ENCODE assay signal across 12 cellular contexts in the genomic region with DNA sequence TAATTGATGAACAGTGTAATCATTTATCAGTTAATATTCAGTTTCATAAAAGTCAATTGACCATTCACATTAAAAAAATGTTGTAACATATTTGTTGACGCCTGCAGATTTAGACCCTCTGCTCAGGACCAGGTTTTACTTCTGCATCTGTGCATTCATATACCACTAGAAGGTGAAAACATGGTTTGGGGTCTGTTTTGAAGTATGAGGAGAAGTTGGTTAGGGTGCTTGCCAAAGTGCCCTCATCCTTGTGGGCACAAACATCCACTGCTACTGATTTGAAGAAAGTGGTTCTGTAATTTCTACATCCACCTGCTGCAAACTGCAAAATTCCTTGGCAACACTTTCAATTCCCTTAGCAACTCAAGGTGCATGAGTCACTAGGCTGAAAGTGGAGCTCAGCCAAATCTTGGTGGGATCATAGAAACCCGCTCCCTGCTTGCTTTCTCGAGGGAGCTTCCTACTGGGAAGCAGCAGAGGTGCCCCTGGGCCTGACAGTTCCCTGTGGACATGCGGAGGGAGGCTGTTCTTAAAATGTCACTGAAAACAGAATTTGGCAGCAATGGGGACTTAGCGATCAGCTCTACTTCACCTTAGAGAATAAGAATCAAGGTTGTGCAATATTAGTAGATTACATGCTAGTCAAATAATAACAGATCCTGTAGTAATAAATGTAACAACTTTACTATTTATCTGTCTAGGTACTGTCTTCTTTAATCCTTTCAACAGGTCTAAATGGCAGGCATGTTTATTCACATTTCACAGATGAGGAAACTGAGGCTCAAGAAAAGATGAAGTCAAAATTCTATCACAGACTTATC.
DNase-seq lines count a peak whose midpoint lies in the region; ATAC-seq, FAIRE-seq and TF ChIP-seq lines count a peak whose summit lies in the region.
"Had no signal": no experiment of that assay in that cellular context is flagged by ENCODE, and none has a peak within 500 bp of the region (broad histone marks: within the 10 kb centered on the region; RNA-seq: fewer than 3 reads in every experiment).

No MANE protein-coding gene starts in this region.

- CTCF ChIA-PET in activated CD4-positive, alpha-beta memory T cell treated with anti-CD3 and anti-CD28 coated beads, Interleukin-2, amount 10 ng/mL, durations not matched to agents 7 days and 5 days (lab: Charles Lee) = no interaction called here

- H3K27ac Mint-ChIP-seq in activated CD4-positive, alpha-beta memory T cell treated with anti-CD3 and anti-CD28 coated beads, Interleukin-2, amount 10 ng/mL, durations not matched to agents 7 days and 5 days = no peak overlapping the region
- H3K27ac Mint-ChIP-seq: activated naive CD4-positive, alpha-beta T cell treated with anti-CD3 and anti-CD28 coated beads, Interleukin-2, amount 50 U/mL, for 24 hours; type B pancreatic cell had no signal

- no peak for ATAC-seq in HG03469 (IDR thresholded peaks at IDR 0.05; ENCODE audit: unreplicated experiment)
- no peak for ATAC-seq in stimulated activated naive CD8-positive, alpha-beta T cell treated with anti-CD3 and anti-CD28 coated beads, Interleukin-15, Interleukin-2, amounts not matched to agents 100 U/mL and 50 U/mL, for 24 hours

- no peak overlapping the region for H2BK5ac ChIP-seq in neuronal stem cell (ENCODE audit: low read length)

- no peak overlapping the region for H3K14ac ChIP-seq in neuronal stem cell (ENCODE audit: low read length)

- H3K4me3 Mint-ChIP-seq in activated CD4-positive, alpha-beta memory T cell treated with anti-CD3 and anti-CD28 coated beads, Interleukin-2, amount 10 ng/mL, durations not matched to agents 7 days and 5 days = no peak overlapping the region
- H3K4me3 Mint-ChIP-seq: activated naive CD4-positive, alpha-beta T cell treated with anti-CD3 and anti-CD28 coated beads, Interleukin-2, amount 50 U/mL, for 24 hours; type B pancreatic cell had no signal

- H3K9ac ChIP-seq in neuronal stem cell (ENCODE audit: low read depth, low read length, poor library complexity) = no peak overlapping the region

- H3K4me1 ChIP-seq in neuronal stem cell (ENCODE audit: control insufficient read depth in 2 of 2, insufficient read depth in 1 of 2, low read depth in 1 of 2, low read length in 2 of 2) (no peaks in the 10 kb centered on the region), left ventricle myocardium inferior (no peaks in the 10 kb centered on the region)

- peak overlapping the region; percentile 25 for H2AFZ ChIP-seq in neuronal stem cell (ENCODE audit: low read length)

- H3K4me2 ChIP-seq in neuronal stem cell (ENCODE audit: insufficient read depth, low read length, poor library complexity, severe bottlenecking) = no peak overlapping the region

- no peaks in the 10 kb centered on the region for H3K4me1 Mint-ChIP-seq in activated CD4-positive, alpha-beta memory T cell treated with anti-CD3 and anti-CD28 coated beads, Interleukin-2, amount 10 ng/mL, durations not matched to agents 7 days and 5 days
- H3K4me1 Mint-ChIP-seq: activated naive CD4-positive, alpha-beta T cell treated with anti-CD3 and anti-CD28 coated beads, Interleukin-2, amount 50 U/mL, for 24 hours had no signal

- H2BK15ac ChIP-seq in neuronal stem cell (ENCODE audit: low read length) = no peak overlapping the region

- TF ChIP-seq CTCF in bronchial epithelial cell (IDR thresholded peaks at IDR 0.05; ENCODE audit: insufficient read depth, low read length, severe bottlenecking) (no peak), left ventricle myocardium inferior (IDR thresholded peaks at IDR 0.05; ENCODE audit: borderline replicate concordance) (no peak)

- peaks cover 0 to 2% of the 10 kb centered on the region in 2 donors for H3K9me3 ChIP-seq in neuronal stem cell (replicated peaks in 1 of 2; ENCODE audit: control insufficient read depth in 2 of 2, insufficient read depth in 1 of 2, low read depth in 1 of 2, low read length in 2 of 2)
- H3K9me3 ChIP-seq in left ventricle myocardium inferior (replicated peaks) = no peaks in the 10 kb centered on the region
- H3K9me3 ChIP-seq: Caco-2 had no signal

- no peak overlapping the region for H2BK120ac ChIP-seq in neuronal stem cell (ENCODE audit: low read depth, low read length)

- no peak overlapping the region for H4K91ac ChIP-seq in neuronal stem cell (ENCODE audit: low read depth, low read length, poor library complexity)

- POLR2A ChIA-PET in activated CD4-positive, alpha-beta memory T cell treated with anti-CD3 and anti-CD28 coated beads, Interleukin-2, amount 10 ng/mL, durations not matched to agents 7 days and 5 days (lab: Charles Lee) = no interaction called here

- H3K36me3 Mint-ChIP-seq in activated CD4-positive, alpha-beta memory T cell treated with anti-CD3 and anti-CD28 coated beads, Interleukin-2, amount 10 ng/mL, durations not matched to agents 7 days and 5 days (ENCODE audit: low read depth) = no peaks in the 10 kb centered on the region
- H3K36me3 Mint-ChIP-seq: activated naive CD4-positive, alpha-beta T cell treated with anti-CD3 and anti-CD28 coated beads, Interleukin-2, amount 50 U/mL, for 24 hours had no signal

- no peak for FAIRE-seq in bronchial epithelial cell (lab: Jason Lieb, UNC)

- no peak overlapping the region for H4K8ac ChIP-seq in neuronal stem cell (ENCODE audit: low read depth, low read length)

- intact Hi-C loops in left ventricle myocardium inferior (cut with micrococcal nuclease) = no loop called here

- H3K4me3 ChIP-seq in bronchial epithelial cell (ENCODE audit: low read depth, low read length) (no peak overlapping the region), neuronal stem cell (ENCODE audit: low read length in 2 of 2) (no peak overlapping the region), left ventricle myocardium inferior (no peak overlapping the region)

- no peak overlapping the region for H3K18ac ChIP-seq in neuronal stem cell (ENCODE audit: low read length)

- H3K27me3 ChIP-seq in bronchial epithelial cell (ENCODE audit: control insufficient read depth, insufficient read depth, low read length) = no peaks in the 10 kb centered on the region
- H3K27me3 ChIP-seq in neuronal stem cell (ENCODE audit: control insufficient read depth in 3 of 3, insufficient read depth in 3 of 3, low read depth in 1 of 3, low read length in 3 of 3) = no peaks in the 10 kb centered on the region
- H3K27me3 ChIP-seq in left ventricle myocardium inferior (ENCODE audit: low read depth) = no peaks in the 10 kb centered on the region

- H3K4ac ChIP-seq in neuronal stem cell (ENCODE audit: low read length) = no peak overlapping the region

- no CpG with 5 or more reads among the region's 5 CpGs for WGBS in neuronal stem cell (ENCODE audit: extremely low coverage in 2 of 2, insufficient read length in 2 of 2, insufficient replicate concordance in 1 of 2), 2 donors

- H2BK12ac ChIP-seq in neuronal stem cell (ENCODE audit: low read length) = no peak overlapping the region

- no peaks in the 10 kb centered on the region for H3K79me1 ChIP-seq in neuronal stem cell (ENCODE audit: low read depth, low read length)

- H3K9me3 Mint-ChIP-seq in activated CD4-positive, alpha-beta memory T cell treated with anti-CD3 and anti-CD28 coated beads, Interleukin-2, amount 10 ng/mL, durations not matched to agents 7 days and 5 days = no peaks in the 10 kb centered on the region

- DNase-seq in H4 (ENCODE audit: low spot score) (peak; percentile 64), NOMO-1 (lab: John Stamatoyannopoulos, UW; ENCODE audit: unreplicated experiment in 2 of 2) (peak; percentile 72 to 75), bronchial epithelial cell (ENCODE audit: low read depth) (peak; percentile 86), neuronal stem cell (ENCODE audit: low spot score) (no peak), left ventricle myocardium inferior (no peak)
- no peak for DNase-seq in stimulated activated naive CD8-positive, alpha-beta T cell treated with anti-CD3 and anti-CD28 coated beads, Interleukin-15, Interleukin-2, amounts not matched to agents 100 U/mL and 50 U/mL, for 24 hours
- DNase-seq in activated CD4-positive, alpha-beta memory T cell treated with anti-CD3 and anti-CD28 coated beads, Interleukin-2, amount 10 ng/mL, durations not matched to agents 7 days and 5 days = no peak
- DNase-seq: activated CD4-positive, alpha-beta T cell treated with anti-CD3 and anti-CD28 coated beads for 4 hours; Caco-2 had no signal

- H3K27ac ChIP-seq in neuronal stem cell (replicated peaks; ENCODE audit: low read length) (no peak overlapping the region), left ventricle myocardium inferior (replicated peaks) (no peak overlapping the region)

- no peak overlapping the region for H3K23ac ChIP-seq in neuronal stem cell (ENCODE audit: low read depth, low read length, poor library complexity)

- no peaks in the 10 kb centered on the region for H3K36me3 ChIP-seq in bronchial epithelial cell (ENCODE audit: control insufficient read depth, insufficient read depth, low read length)
- H3K36me3 ChIP-seq in neuronal stem cell (replicated peaks in 1 of 2; ENCODE audit: control insufficient read depth in 2 of 2, insufficient read depth in 2 of 2, low read length in 2 of 2) = no peaks in the 10 kb centered on the region
- no peaks in the 10 kb centered on the region for H3K36me3 ChIP-seq in left ventricle myocardium inferior

- H2AK5ac ChIP-seq in neuronal stem cell (ENCODE audit: low read depth, low read length) = no peak overlapping the region

- H3K27me3 Mint-ChIP-seq in activated CD4-positive, alpha-beta memory T cell treated with anti-CD3 and anti-CD28 coated beads, Interleukin-2, amount 10 ng/mL, durations not matched to agents 7 days and 5 days = no peaks in the 10 kb centered on the region
- H3K27me3 Mint-ChIP-seq: activated naive CD4-positive, alpha-beta T cell treated with anti-CD3 and anti-CD28 coated beads, Interleukin-2, amount 50 U/mL, for 24 hours; type B pancreatic cell had no signal

Comparison
In these comparisons a context has a peak if more than half of its experiments do, and no peak if none do; other contexts are left out.
1. DNase-seq: peak in H4 (single experiment), NOMO-1 (2 of 2) and bronchial epithelial cell (single experiment); none in neuronal stem cell (single experiment), stimulated activated naive CD8-positive, alpha-beta T cell treated with anti-CD3 and anti-CD28 coated beads, Interleukin-15, Interleukin-2, amounts not matched to agents 100 U/mL and 50 U/mL, for 24 hours (single experiment), activated CD4-positive, alpha-beta memory T cell treated with anti-CD3 and anti-CD28 coated beads, Interleukin-2, amount 10 ng/mL, durations not matched to agents 7 days and 5 days (single experiment) and left ventricle myocardium inferior (single experiment).